8 cellular contexts compared by ENCODE assay signal in genomic region chr16:53503270-53503911, GRCh38.
DNase-seq lines count a peak whose midpoint lies in the region; ATAC-seq lines count a peak whose summit lies in the region.

No MANE protein-coding gene starts in this region.

- peak; percentile 95 for ATAC-seq in HG02588 (IDR thresholded peaks at IDR 0.05; ENCODE audit: unreplicated experiment)

- H3K27ac ChIP-seq in SK-N-MC: no peak overlapping the region

- peak overlapping the region; percentile 76 for H3K27ac Mint-ChIP-seq in activated naive CD4-positive, alpha-beta T cell treated with anti-CD3 and anti-CD28 coated beads, Interleukin-2, amount 50 U/mL, for 24 hours

- no peaks in the 10 kb centered on the region for H3K36me3 ChIP-seq in SK-N-MC (ENCODE audit: insufficient read depth, low read length)

- peak overlapping the region; percentile 69 for H3K9ac ChIP-seq in SK-N-MC (ENCODE audit: insufficient read length)

- peaks cover 51% of the 10 kb centered on the region for H3K4me1 Mint-ChIP-seq in activated naive CD4-positive, alpha-beta T cell treated with anti-CD3 and anti-CD28 coated beads, Interleukin-2, amount 50 U/mL, for 24 hours

- H3K36me3 Mint-ChIP-seq in activated naive CD4-positive, alpha-beta T cell treated with anti-CD3 and anti-CD28 coated beads, Interleukin-2, amount 50 U/mL, for 24 hours: peaks cover 7% of the 10 kb centered on the region

- no peaks in the 10 kb centered on the region for H3K9me3 Mint-ChIP-seq in activated naive CD4-positive, alpha-beta T cell treated with anti-CD3 and anti-CD28 coated beads, Interleukin-2, amount 50 U/mL, for 24 hours

- H3K4me3 Mint-ChIP-seq in activated naive CD4-positive, alpha-beta T cell treated with anti-CD3 and anti-CD28 coated beads, Interleukin-2, amount 50 U/mL, for 24 hours: peak overlapping the region; percentile 97

- no peaks in the 10 kb centered on the region for H3K9me3 ChIP-seq in SK-N-MC (ENCODE audit: low read depth, low read length)

- peak overlapping the region; percentile 60 for H3K4me3 ChIP-seq in GM08714 (ENCODE audit: low read length)
- H3K4me3 ChIP-seq in SK-N-MC: peak overlapping the region; percentile 84

- peak; percentile 82 for DNase-seq in NCI-H1048 (lab: John Stamatoyannopoulos, UW)
- DNase-seq in SK-N-MC (ENCODE audit: low read depth, low spot score): peak; percentile 91
- peak; percentile 99 for DNase-seq in germinal center (ENCODE audit: low spot score)
- peak; percentile 100 for DNase-seq in non-pigmented ciliary epithelial cell (ENCODE audit: low read depth)
- DNase-seq in superior temporal gyrus (ENCODE audit: extremely low spot score): peak; percentile 100

- no peaks in the 10 kb centered on the region for H3K27me3 Mint-ChIP-seq in activated naive CD4-positive, alpha-beta T cell treated with anti-CD3 and anti-CD28 coated beads, Interleukin-2, amount 50 U/mL, for 24 hours
